Comparison of ENCODE assay signal across 21 cellular contexts in genomic region chr11:16610213-16610737, GRCh38.
"Had no signal": no experiment of that assay in that cellular context is flagged by ENCODE, and none has a peak within 500 bp of the region (broad histone marks: within the 10 kb centered on the region; RNA-seq: fewer than 3 reads in every experiment).

No MANE protein-coding gene starts in this region.

- DNase-seq: activated CD4-positive, alpha-beta T cell treated with anti-CD3 and anti-CD28 coated beads, Interleukin-2, amount 50 U/mL, for 4 hours; activated gamma-delta T cell treated with Interleukin-2 at 50 U/mL for 16 hours; amniotic stem cell; dermis blood vessel endothelial cell; foreskin melanocyte; glutamatergic neuron; hypothalamus; left ventricle myocardium inferior; mammary epithelial cell; naive B cell; stimulated activated CD4-positive, alpha-beta T cell treated with anti-CD3 and anti-CD28 coated beads, Interleukin-12 subunit alpha, Interleukin-12 subunit beta, amount 100 ng/mL, for 4 hours; stimulated activated CD4-positive, alpha-beta T cell treated with anti-CD3 and anti-CD28 coated beads, Interleukin-1b, Interleukin-23, amount 100 ng/mL, for 48 hours; stimulated activated CD8-positive, alpha-beta memory T cell treated with anti-CD3 and anti-CD28 coated beads, Interleukin-4, amount 100 ng/mL, for 48 hours; stimulated activated naive CD4-positive, alpha-beta T cell treated with Interleukin-2 at 50 U/mL for 16 hours; substantia nigra; tibial artery; uterus; WERI-Rb-1 had no signal

- H3K9me3 ChIP-seq: left ventricle myocardium inferior, neutrophil, tibial artery, uterus had no signal

- H3K36me3 Mint-ChIP-seq: activated naive CD8-positive, alpha-beta T cell had no signal

- H3K4me3 Mint-ChIP-seq: activated naive CD8-positive, alpha-beta T cell had no signal

- H3K4me3 ChIP-seq: cardiac muscle cell, left ventricle myocardium inferior, tibial artery, uterus had no signal

- H3K36me3 ChIP-seq: cardiac muscle cell, left ventricle myocardium inferior, neutrophil, tibial artery, uterus, WERI-Rb-1 had no signal

- H3K27ac Mint-ChIP-seq: activated naive CD8-positive, alpha-beta T cell had no signal

- H3K27ac ChIP-seq: cardiac muscle cell, left ventricle myocardium inferior, neutrophil, tibial artery, uterus, WERI-Rb-1 had no signal
